ENCODE assay signal across 8 cellular contexts in genomic region chr7:99631311-99632109, GRCh38. TPM values are rescaled to one million over a fixed set of nuclear protein-coding genes. Genes with fewer than 3 reads are reported as not detected.
DNase-seq lines count a peak whose midpoint lies in the region; ATAC-seq and TF ChIP-seq lines count a peak whose summit lies in the region.

No MANE protein-coding gene starts in this region.

- no peaks in the 10 kb centered on the region for H3F3A ChIP-seq in smooth muscle cell (ENCODE audit: low read depth)

- H3K9me3 ChIP-seq in smooth muscle cell (replicated peaks; ENCODE audit: low read depth) (no peaks in the 10 kb centered on the region), colonic mucosa (no peaks in the 10 kb centered on the region)

- H3K4me3 ChIP-seq in fibroblast of the aortic adventitia (ENCODE audit: low read depth, low read length) (no peak overlapping the region), smooth muscle cell (no peak overlapping the region), colonic mucosa (no peak overlapping the region)

- TF ChIP-seq CTCF in VCaP (conservative IDR thresholded peaks at IDR 0.05) (peak; percentile 37; the same call in 1 of the 2 replicates), fibroblast of the aortic adventitia (IDR thresholded peaks at IDR 0.05; ENCODE audit: insufficient read depth, low read length) (peak; percentile 20), smooth muscle cell (IDR thresholded peaks at IDR 0.05; ENCODE audit: borderline replicate concordance, insufficient read depth, poor library complexity, severe bottlenecking) (peak; percentile 18), colonic mucosa (IDR thresholded peaks at IDR 0.05) (no peak)

- no peak for ATAC-seq in GM19324 (IDR thresholded peaks at IDR 0.05; ENCODE audit: low FRiP score, unreplicated experiment)

- H3K4me2 ChIP-seq in smooth muscle cell = no peak overlapping the region

- H4K20me1 ChIP-seq in smooth muscle cell (ENCODE audit: low read depth) = peaks cover 26% of the 10 kb centered on the region

- H3K79me2 ChIP-seq in smooth muscle cell (ENCODE audit: low read depth) = no peaks in the 10 kb centered on the region

- peaks cover 14% of the 10 kb centered on the region for H3K36me3 ChIP-seq in smooth muscle cell (ENCODE audit: low read depth)
- peaks cover 17% of the 10 kb centered on the region for H3K36me3 ChIP-seq in colonic mucosa

- 58% methylated on average over 8 of the region's 8 CpGs for WGBS in smooth muscle cell (ENCODE audit: low lambda C conversion rate)

- DNase-seq in stimulated activated CD4-positive, alpha-beta T cell treated with anti-CD3 and anti-CD28 coated beads, Interleukin-1b, Interleukin-23, amount 100 ng/mL, for 48 hours = peak; percentile 73
- DNase-seq in stimulated activated CD4-positive, alpha-beta T cell treated with anti-CD3 and anti-CD28 coated beads, Interleukin-4, amount 100 ng/mL, for 4 hours = no peak
- DNase-seq in fibroblast of the aortic adventitia (ENCODE audit: low read depth) (peak; percentile 32), smooth muscle cell (lab: John Stamatoyannopoulos, UW; ENCODE audit: unreplicated experiment) (no peak), occipital lobe (lab: John Stamatoyannopoulos, UW) (no peak), colonic mucosa (no peak)

- no peak overlapping the region for H2AFZ ChIP-seq in smooth muscle cell (ENCODE audit: low read depth)

- H3K4me1 ChIP-seq in smooth muscle cell (ENCODE audit: low read depth) (no peaks in the 10 kb centered on the region), colonic mucosa (no peaks in the 10 kb centered on the region)

- no peak overlapping the region for H3K9ac ChIP-seq in smooth muscle cell (ENCODE audit: low read depth)
- no peak overlapping the region for H3K9ac ChIP-seq in colonic mucosa (ENCODE audit: low read depth in 2 of 2, low read length in 2 of 2)

- H3K27me3 ChIP-seq in smooth muscle cell (ENCODE audit: low read depth) = no peaks in the 10 kb centered on the region
- no peaks in the 10 kb centered on the region for H3K27me3 ChIP-seq in colonic mucosa

- intact Hi-C loops in colonic mucosa (cut with DNase I) = no loop called here

- H3K27ac ChIP-seq in VCaP = no peak overlapping the region
- no peak overlapping the region for H3K27ac ChIP-seq in smooth muscle cell (ENCODE audit: low read depth)
- no peak overlapping the region for H3K27ac ChIP-seq in colonic mucosa

RNA-seq across cellular contexts. Expression of gene ZSCAN25, which starts 14.8 kb away (rescaled TPM):
- 8.1 and 22.0 TPM in 2 replicates for total RNA-seq in fibroblast of the aortic adventitia (ENCODE audit: low replicate concordance)
- total RNA-seq in smooth muscle cell = 8.0 and 11.5 TPM in 2 replicates
- 6.2 and 10.0 TPM in 2 replicates for polyA plus RNA-seq in smooth muscle cell
- 18.4 TPM for total RNA-seq in occipital lobe
- 10 to 100 TPM; 10.4 to 20.2 TPM for total RNA-seq in colonic mucosa

RNA-seq across cellular contexts. Expression of gene TMEM225B, which starts 33.4 kb away (rescaled TPM):
- total RNA-seq in fibroblast of the aortic adventitia (ENCODE audit: low replicate concordance) (0.54 TPM in 1 of 2 replicates, not detected in the other), smooth muscle cell (3.3 and 4.7 TPM in 2 replicates), occipital lobe (not detected), colonic mucosa (under 1 TPM in 1 of 2 donors, not detected in 1; 0.74 TPM)
- 3.6 and 5.4 TPM in 2 replicates for polyA plus RNA-seq in smooth muscle cell

RNA-seq across cellular contexts. Expression of gene CYP3A5, which starts 48.3 kb away (rescaled TPM):
- 1.1 and 2.9 TPM in 2 replicates for total RNA-seq in fibroblast of the aortic adventitia (ENCODE audit: low replicate concordance)
- total RNA-seq in smooth muscle cell = not detected in 2 replicates
- polyA plus RNA-seq in smooth muscle cell = 0.19 and 0.57 TPM in 2 replicates
- total RNA-seq in occipital lobe = 1.6 TPM
- 100 to 1,000 TPM in 1 of 2 donors, 10 to 100 TPM in 1; 52.6 to 112 TPM for total RNA-seq in colonic mucosa

Comparison
In these comparisons a context has a peak if more than half of its experiments do, and no peak if none do; other contexts are left out.
1. DNase-seq: peak in stimulated activated CD4-positive, alpha-beta T cell treated with anti-CD3 and anti-CD28 coated beads, Interleukin-1b, Interleukin-23, amount 100 ng/mL, for 48 hours (single experiment) and fibroblast of the aortic adventitia (single experiment); none in stimulated activated CD4-positive, alpha-beta T cell treated with anti-CD3 and anti-CD28 coated beads, Interleukin-4, amount 100 ng/mL, for 4 hours (0 of 2), smooth muscle cell (single experiment), occipital lobe (single experiment) and colonic mucosa (single experiment).
2. RNA of gene CYP3A5, which starts 48.3 kb away (total RNA-seq): 52.6 to 112 TPM in colonic mucosa; 1.6 TPM in occipital lobe (single experiment), 1.1 to 2.9 TPM in fibroblast of the aortic adventitia and not detected in smooth muscle cell; every median in the first group is over 10 times any median in the second.